ENCODE assay signal across 13 cellular contexts in the genomic region with DNA sequence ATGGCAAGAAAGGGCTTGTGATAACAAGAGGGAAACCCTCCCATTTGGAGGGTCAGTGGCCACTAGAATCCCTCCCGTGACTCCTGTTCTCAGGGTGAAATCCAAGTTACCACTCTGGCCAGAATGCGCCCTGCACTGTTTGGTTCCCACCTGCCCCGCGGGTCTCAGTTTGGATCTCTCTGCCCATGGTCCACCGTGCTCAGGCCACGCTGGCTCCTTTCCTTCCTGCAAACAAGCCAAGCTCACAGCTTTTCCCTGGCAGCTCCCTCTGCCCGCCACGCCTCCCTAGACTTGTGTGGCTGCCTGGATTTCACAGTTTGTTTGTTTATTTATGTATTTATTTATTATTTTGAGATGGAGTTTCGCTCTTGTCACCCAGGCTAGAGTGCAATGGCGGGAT.
"Had no signal": no experiment of that assay in that cellular context is flagged by ENCODE, and none has a peak within 500 bp of the region (broad histone marks: within the 10 kb centered on the region; RNA-seq: fewer than 3 reads in every experiment).

No MANE protein-coding gene starts in this region.

- ATAC-seq: mucosa of descending colon had no signal

- H3K27me3 ChIP-seq: upper lobe of left lung had no signal

- DNase-seq: activated CD4-positive, alpha-beta memory T cell treated with anti-CD3 and anti-CD28 coated beads for 36 hours; activated naive CD4-positive, alpha-beta T cell treated with Interleukin-2 at 50 U/mL for 16 hours; activated T-cell treated with anti-CD3 and anti-CD28 coated beads for 4 hours; cortex of kidney; erythroblast; foreskin melanocyte; left ventricle myocardium inferior; naive B cell; retina; upper lobe of left lung had no signal

- H3K4me1 ChIP-seq: SJSA1, upper lobe of left lung had no signal

- H3K4me3 ChIP-seq: left ventricle myocardium inferior, mucosa of descending colon, SJSA1, upper lobe of left lung had no signal

- H3K9me3 ChIP-seq: left ventricle myocardium inferior, mucosa of descending colon, SJSA1, upper lobe of left lung had no signal

- H3K27ac ChIP-seq: left ventricle myocardium inferior, SJSA1, upper lobe of left lung, VCaP had no signal

- H3K36me3 ChIP-seq: left ventricle myocardium inferior, SJSA1, upper lobe of left lung had no signal
